In genomic region chr22:30289126-30289979, GRCh38 we compare ENCODE assay signal across 8 cellular contexts. TPM values are rescaled to one million over a fixed set of nuclear protein-coding genes. Genes with fewer than 3 reads are reported as not detected.
DNase-seq lines count a peak whose midpoint lies in the region; ATAC-seq and TF ChIP-seq lines count a peak whose summit lies in the region.

Gene CASTOR1 (minus strand): TSS chr22:30289505. CDS start chr22:30289497, 8 bp downstream.

- DNase-seq in Calu3 (peak; percentile 99), HuH-7.5 (ENCODE audit: low spot score) (peak; percentile 97), activated T-cell treated with anti-CD3 and anti-CD28 coated beads for 4 hours (peak; percentile 85), epithelial cell of prostate (ENCODE audit: low read depth, low spot score) (peak; percentile 75), mucosa of descending colon (peak; percentile 94 to 99 (median 98))
- DNase-seq in stimulated activated CD8-positive, alpha-beta memory T cell treated with anti-CD3 and anti-CD28 coated beads, Interleukin-4, amount 100 ng/mL, for 1 hour (ENCODE audit: low read depth in 2 of 2, low spot score in 1 of 2): peak; percentile 79 to 83

- H3K9me3 ChIP-seq in OCI-LY3 (ENCODE audit: insufficient read depth, low read length): no peaks in the 10 kb centered on the region
- no peaks in the 10 kb centered on the region for H3K9me3 ChIP-seq in mucosa of descending colon

- no peaks in the 10 kb centered on the region for H3K79me2 ChIP-seq in OCI-LY3 (ENCODE audit: low read length)

- peak within 1 kb of the TSS; percentile 32; the same call in 1 of the 2 replicates for H2AFZ ChIP-seq in OCI-LY3 (ENCODE audit: low read depth, low read length)

- H3K4me2 ChIP-seq in OCI-LY3 (ENCODE audit: low read length): peak within 1 kb of the TSS; percentile 93

- peaks cover 10% of the 10 kb centered on the region for H3K4me1 Mint-ChIP-seq in Calu3 (ENCODE audit: low read depth, unreplicated experiment)

- H3K27me3 Mint-ChIP-seq in Calu3 (ENCODE audit: unreplicated experiment): no peaks in the 10 kb centered on the region

- intact Hi-C loops in Calu3 (cut with micrococcal nuclease; ENCODE audit: unreplicated experiment) (loop anchor here (1.0 kb wide), 1 partner anchor 38 kb away; no protein-coding TSS in a partner anchor), mucosa of descending colon (cut with DNase I, micrococcal nuclease) (loop anchor here (5.0 to 10.0 kb wide), 2 partner anchors 55 to 182 kb away; no protein-coding TSS in a partner anchor)

- TF ChIP-seq CTCF in Calu3 (IDR thresholded peaks at IDR 0.05; ENCODE audit: unreplicated experiment): no peak
- TF ChIP-seq CTCF in OCI-LY3 (IDR thresholded peaks at IDR 0.05; ENCODE audit: low read depth, low read length): no peak
- TF ChIP-seq CTCF in mucosa of descending colon (IDR thresholded peaks at IDR 0.05): no peak

- H3K9me3 Mint-ChIP-seq in Calu3 (ENCODE audit: low read depth, unreplicated experiment): no peaks in the 10 kb centered on the region

- no peaks in the 10 kb centered on the region for H3K27me3 ChIP-seq in OCI-LY3 (ENCODE audit: low read depth, low read length)

- no peaks in the 10 kb centered on the region for H4K20me1 ChIP-seq in OCI-LY3 (ENCODE audit: insufficient read depth, low read length)

- H3K4me1 ChIP-seq in OCI-LY3 (ENCODE audit: low read length) (peaks cover 24% of the 10 kb centered on the region), mucosa of descending colon (ENCODE audit: low read depth) (peaks cover 20% of the 10 kb centered on the region)

- peak within 1 kb of the TSS; percentile 77 for H3K4me3 Mint-ChIP-seq in Calu3 (ENCODE audit: low read depth, unreplicated experiment)

- H3K9ac ChIP-seq in OCI-LY3 (ENCODE audit: low read length): peak within 1 kb of the TSS; percentile 47

- H3K27ac ChIP-seq in OCI-LY3 (ENCODE audit: low read length) (no peak within 1 kb of the TSS), epithelial cell of prostate (peak within 1 kb of the TSS; percentile 73)

- peak; percentile 66 for ATAC-seq in GM21447 (IDR thresholded peaks at IDR 0.05; ENCODE audit: unreplicated experiment)
- peak; percentile 87 for ATAC-seq in mucosa of descending colon

- H3K36me3 Mint-ChIP-seq in Calu3 (ENCODE audit: insufficient read depth, unreplicated experiment): peaks cover 67% of the 10 kb centered on the region

- H3K36me3 ChIP-seq in OCI-LY3 (replicated peaks; ENCODE audit: low read depth, low read length): no peaks in the 10 kb centered on the region
- peaks cover 5% of the 10 kb centered on the region for H3K36me3 ChIP-seq in mucosa of descending colon (ENCODE audit: low read depth)

- H3K4me3 ChIP-seq in OCI-LY3 (ENCODE audit: low read length): peak within 1 kb of the TSS; percentile 75
- peak within 1 kb of the TSS; percentile 59 for H3K4me3 ChIP-seq in mucosa of descending colon

- H3K27ac Mint-ChIP-seq in Calu3 (ENCODE audit: unreplicated experiment): peak within 1 kb of the TSS; percentile 68

- CTCF ChIA-PET in Calu3 (lab: Charles Lee): interaction anchor here (0.6 to 3.5 kb wide), 10 partner anchors 9 to 170 kb away, joined by 3 to 65 read pairs (median 6); partner anchors contain the start of genes RNF215 and TBC1D10A

- BruUV-seq in Calu3 (replicated peaks; lab: Mats Ljungman, UMichigan): no TSS peak

RNA-seq across cellular contexts. Expression of gene CASTOR1, which starts in this region (rescaled TPM):
- 12.0 and 14.2 TPM in 2 replicates for total RNA-seq in Calu3 (2022)
- 1 to 10 TPM; 6.1 to 8.4 (median 7.6) TPM for total RNA-seq in mucosa of descending colon
